Comparison of ENCODE assay signal across 14 cellular contexts in genomic region chr10:26372513-26373354, GRCh38.
DNase-seq lines count a peak whose midpoint lies in the region; ATAC-seq, FAIRE-seq and TF ChIP-seq lines count a peak whose summit lies in the region.
"Had no signal": no experiment of that assay in that cellular context is flagged by ENCODE, and none has a peak within 500 bp of the region (broad histone marks: within the 10 kb centered on the region; RNA-seq: fewer than 3 reads in every experiment).

No MANE protein-coding gene starts in this region.

- peak; percentile 83 for ATAC-seq in GM18873 (IDR thresholded peaks at IDR 0.05; ENCODE audit: low FRiP score, unreplicated experiment)
- ATAC-seq in GM21717 (IDR thresholded peaks at IDR 0.05; ENCODE audit: unreplicated experiment), result peak; percentile 58
- peak; percentile 61 for ATAC-seq in HG03159 (IDR thresholded peaks at IDR 0.05; ENCODE audit: unreplicated experiment)
- ATAC-seq in GM12878, result peak; percentile 78

- H3K9me3 ChIP-seq in GM12878 (replicated peaks; ENCODE audit: control insufficient read depth, insufficient read depth, low read length), result peaks cover 2% of the 10 kb centered on the region
- H3K9me3 ChIP-seq in hepatocyte (ENCODE audit: low read depth), result no peaks in the 10 kb centered on the region
- H3K9me3 ChIP-seq: adrenal gland had no signal

- H3K36me3 Mint-ChIP-seq in activated naive CD8-positive, alpha-beta T cell treated with anti-CD3 and anti-CD28 coated beads for 36 hours, result no peaks in the 10 kb centered on the region
- H3K36me3 Mint-ChIP-seq: activated CD4-positive, alpha-beta memory T cell treated with anti-CD3 and anti-CD28 coated beads for 36 hours had no signal

- FAIRE-seq in GM12878 (lab: Jason Lieb, UNC), result peak; percentile 77

- peak overlapping the region; percentile 63 for H3K9ac ChIP-seq in GM12878 (ENCODE audit: control insufficient read depth, insufficient read depth, low read length)

- peak overlapping the region; percentile 98 for H3K4me2 ChIP-seq in GM12878 (ENCODE audit: control insufficient read depth, insufficient read depth)
- H3K4me2 ChIP-seq in hepatocyte, result no peak overlapping the region

- intact Hi-C loops in GM12878 (cut with micrococcal nuclease; ENCODE audit: unreplicated experiment), result loop anchor here (5.0 kb wide), 1 partner anchor 75 kb away; no protein-coding TSS in a partner anchor

- peak; percentile 68 to 86; a peak in 3 of 4 replicates for TF ChIP-seq EP300 in GM12878 (IDR thresholded peaks at IDR 0.05; ENCODE audit: borderline replicate concordance in 1 of 2, control insufficient read depth in 1 of 2, low read depth in 2 of 2, low read length in 2 of 2)

- H3K36me3 ChIP-seq in GM12878 (ENCODE audit: control insufficient read depth in 2 of 2, insufficient read depth in 2 of 2, low read length in 1 of 2) (no peaks in the 10 kb centered on the region), hepatocyte (replicated peaks; ENCODE audit: insufficient read depth, low read depth) (no peaks in the 10 kb centered on the region)
- H3K36me3 ChIP-seq: adrenal gland had no signal

- in situ Hi-C loops in GM12878 (cut with MboI), result no loop called here

- H3K79me2 ChIP-seq in GM12878 (ENCODE audit: control insufficient read depth, insufficient read depth, low read length) (no peaks in the 10 kb centered on the region; the same call in 1 of the 2 replicates), hepatocyte (no peaks in the 10 kb centered on the region)

- H3K27me3 ChIP-seq in GM12878 (replicated peaks in 1 of 2; ENCODE audit: control insufficient read depth in 2 of 2, insufficient read depth in 2 of 2, low read length in 1 of 2), result no peaks in the 10 kb centered on the region
- no peaks in the 10 kb centered on the region for H3K27me3 ChIP-seq in hepatocyte
- H3K27me3 ChIP-seq: adrenal gland had no signal

- POLR2A ChIA-PET in GM12878 (lab: Charles Lee), result interaction anchor here (0.8 to 1.2 kb wide), 2 partner anchors 36 to 51 kb away, joined by 3 read pairs; no protein-coding TSS in a partner anchor

- H3K27ac Mint-ChIP-seq in activated naive CD8-positive, alpha-beta T cell treated with anti-CD3 and anti-CD28 coated beads for 36 hours, result no peak overlapping the region
- H3K27ac Mint-ChIP-seq: activated CD4-positive, alpha-beta memory T cell treated with anti-CD3 and anti-CD28 coated beads for 36 hours; IgD-negative memory B cell had no signal

- peak overlapping the region; percentile 53 for H3K4me3 ChIP-seq in GM12878
- no peak overlapping the region for H3K4me3 ChIP-seq in hepatocyte
- H3K4me3 ChIP-seq: adrenal gland had no signal

- no peak overlapping the region for H3K4me3 Mint-ChIP-seq in activated naive CD8-positive, alpha-beta T cell treated with anti-CD3 and anti-CD28 coated beads for 36 hours
- H3K4me3 Mint-ChIP-seq: activated CD4-positive, alpha-beta memory T cell treated with anti-CD3 and anti-CD28 coated beads for 36 hours had no signal

- no peaks in the 10 kb centered on the region for H4K20me1 ChIP-seq in GM12878 (ENCODE audit: control insufficient read depth, insufficient read depth)
- no peaks in the 10 kb centered on the region for H4K20me1 ChIP-seq in hepatocyte (ENCODE audit: insufficient read depth, poor library complexity, severe bottlenecking)

- peak overlapping the region; percentile 84 for H2AFZ ChIP-seq in GM12878 (ENCODE audit: control insufficient read depth, low read depth, low read length)
- no peak overlapping the region for H2AFZ ChIP-seq in hepatocyte

- no peak; the same call in 1 of the 2 replicates for TF ChIP-seq RAD21 in GM12878 (IDR thresholded peaks at IDR 0.05; ENCODE audit: insufficient read depth, low read depth, low read length)

- no peak for TF ChIP-seq POLR2A in GM12878 (IDR thresholded peaks at IDR 0.05; ENCODE audit: low read depth, low read length)

- no peaks in the 10 kb centered on the region for H3K9me2 ChIP-seq in hepatocyte (replicated peaks; ENCODE audit: insufficient read depth)

- H3K27me3 Mint-ChIP-seq in activated naive CD8-positive, alpha-beta T cell treated with anti-CD3 and anti-CD28 coated beads for 36 hours, result no peaks in the 10 kb centered on the region
- H3K27me3 Mint-ChIP-seq: IgD-negative memory B cell had no signal

- SMC1A ChIA-PET in GM12878 (lab: Charles Lee; ENCODE audit: uncharacterized antibody, unreplicated experiment), result no interaction called here

- peaks cover 3% of the 10 kb centered on the region for H3K9me3 Mint-ChIP-seq in activated naive CD8-positive, alpha-beta T cell treated with anti-CD3 and anti-CD28 coated beads for 36 hours
- H3K9me3 Mint-ChIP-seq: activated CD4-positive, alpha-beta memory T cell treated with anti-CD3 and anti-CD28 coated beads for 36 hours had no signal

- RAD21 ChIA-PET in GM12878 (lab: Charles Lee; ENCODE audit: unreplicated experiment), result interaction anchor here (2.2 kb wide), 1 partner anchor 37 kb away, joined by 7 read pairs; no protein-coding TSS in a partner anchor

- no peak for TF ChIP-seq CTCF in GM12878 (IDR thresholded peaks at IDR 0.05 in 2 of 3, conservative IDR thresholded peaks at IDR 0.05 in 1 of 3; ENCODE audit: control insufficient read depth in 2 of 3, extremely low read depth in 1 of 3, insufficient read depth in 1 of 3, low read depth in 3 of 3, low read length in 3 of 3)
- no peak for TF ChIP-seq CTCF in hepatocyte (IDR thresholded peaks at IDR 0.05; ENCODE audit: poor library complexity)

- no peaks in the 10 kb centered on the region for H3K4me1 Mint-ChIP-seq in activated naive CD8-positive, alpha-beta T cell treated with anti-CD3 and anti-CD28 coated beads for 36 hours

- CTCF ChIA-PET in GM12878 (lab: Yijun Ruan, JAX), result interaction anchor here (1.5 to 1.8 kb wide), 2 partner anchors 12 to 182 kb away, joined by 4 to 10 read pairs; no protein-coding TSS in a partner anchor

- H3K4me1 ChIP-seq in GM12878 (ENCODE audit: control insufficient read depth, insufficient read depth, low read length) (peaks cover 24% of the 10 kb centered on the region), hepatocyte (ENCODE audit: insufficient read depth) (no peaks in the 10 kb centered on the region)
- H3K4me1 ChIP-seq: adrenal gland had no signal

- 0% methylated on average over 4 of the region's 4 CpGs for WGBS in GM12878 (ENCODE audit: insufficient coverage, insufficient replicate concordance, low lambda C conversion rate, missing lambda C conversion rate)
- WGBS in hepatocyte (ENCODE audit: low lambda C conversion rate, missing lambda C conversion rate), result 71% methylated on average over 4 of the region's 4 CpGs

- DNase-seq in GM12878 (ENCODE audit: low read depth, low spot score) (peak; percentile 79), NCI-H2196 treated with DMSO at 0.1 percent for 48 hours (lab: John Stamatoyannopoulos, UW; ENCODE audit: unreplicated experiment) (no peak), hepatocyte (ENCODE audit: low spot score) (no peak), DMS153 (lab: John Stamatoyannopoulos, UW) (no peak)
- DNase-seq in activated naive CD8-positive, alpha-beta T cell treated with anti-CD3 and anti-CD28 coated beads for 36 hours, result no peak
- DNase-seq: activated CD4-positive, alpha-beta memory T cell treated with anti-CD3 and anti-CD28 coated beads for 36 hours; adrenal gland; effector CD4-positive, alpha-beta T cell; head of caudate nucleus; mesendoderm had no signal

- H3K27ac ChIP-seq in GM12878 (ENCODE audit: control insufficient read depth, insufficient read depth) (peak overlapping the region; percentile 93), hepatocyte (no peak overlapping the region)
- H3K27ac ChIP-seq: adrenal gland had no signal

- BruUV-seq in GM12878 (replicated peaks; lab: Mats Ljungman, UMichigan), result no TSS peak

TF ChIP-seq in GM12878, 131 proteins besides CTCF, POLR2A, EP300 and RAD21 (continues in another document):
- TF ChIP-seq ELK1 (IDR thresholded peaks at IDR 0.05; ENCODE audit: low read depth, low read length) (no peak), RB1 (IDR thresholded peaks at IDR 0.05; ENCODE audit: borderline replicate concordance) (no peak), RFX5 (IDR thresholded peaks at IDR 0.05; ENCODE audit: low read depth, low read length) (no peak), IRF3 (IDR thresholded peaks at IDR 0.05) (no peak), E2F4 (IDR thresholded peaks at IDR 0.05; ENCODE audit: low read depth, low read length) (no peak), IRF4 (IDR thresholded peaks at IDR 0.05; ENCODE audit: low read depth, low read length) (peak; percentile 88)
